16 cellular contexts compared by ENCODE assay signal in the genomic region with DNA sequence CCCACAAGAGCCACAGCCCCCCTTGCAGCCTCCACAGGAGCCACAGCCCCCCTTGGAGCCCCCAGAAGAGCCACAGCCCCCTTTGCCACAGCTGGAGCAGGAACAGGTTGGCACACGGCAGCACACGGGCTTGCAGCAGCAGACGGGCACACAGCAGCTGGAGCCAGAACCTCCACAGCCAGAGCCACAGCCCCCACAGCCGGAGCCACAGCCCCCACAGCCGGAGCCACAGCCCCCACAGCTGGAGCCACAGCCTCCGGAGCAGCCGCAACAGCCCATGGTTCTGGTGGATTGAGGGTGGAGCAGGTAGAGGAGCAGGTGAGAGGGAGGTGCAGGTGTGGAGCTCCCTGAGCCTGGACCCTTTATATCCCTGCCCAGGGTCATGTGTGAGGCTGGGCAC. TPM values are rescaled to one million over a fixed set of nuclear protein-coding genes. Genes with fewer than 3 reads are reported as not detected.
"Had no signal": no experiment of that assay in that cellular context is flagged by ENCODE, and none has a peak within 500 bp of the region (broad histone marks: within the 10 kb centered on the region; RNA-seq: fewer than 3 reads in every experiment).

A gene with protein sequence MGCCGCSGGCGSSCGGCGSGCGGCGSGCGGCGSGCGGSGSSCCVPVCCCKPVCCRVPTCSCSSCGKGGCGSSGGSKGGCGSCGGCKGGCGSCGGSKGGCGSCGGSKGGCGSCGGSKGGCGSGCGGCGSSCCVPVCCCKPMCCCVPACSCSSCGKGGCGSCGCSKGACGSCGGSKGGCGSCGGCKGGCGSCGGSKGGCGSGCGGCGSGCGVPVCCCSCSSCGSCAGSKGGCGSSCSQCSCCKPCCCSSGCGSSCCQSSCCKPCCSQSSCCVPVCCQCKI (minus strand): TSS at position 313 of the 400 bp plus-strand sequence. CDS start 34 bp downstream, at position 279.

RNA-seq across cellular contexts. Expression of the gene that starts here (rescaled TPM):
- total RNA-seq: activated B cell treated with CpG ODN at 0.5 μM for 24 hours; activated CD8-positive, alpha-beta T cell treated with anti-CD3 and anti-CD28 coated beads for 36 hours; activated naive CD4-positive, alpha-beta T cell treated with anti-CD3 and anti-CD28 coated beads for 36 hours; activated naive CD8-positive, alpha-beta T cell treated with anti-CD3 and anti-CD28 coated beads for 36 hours; activated T-helper 1 cell treated with anti-CD3 and anti-CD28 coated beads, Interleukin-12 subunit alpha, Interleukin-12 subunit beta, Interleukin-2, Interleukin-4 antibody, amounts not matched to agents 30 ng/mL and 10 ng/mL and 1 ng/mL, durations not matched to agents 14 hours and 24 hours and 36 hours; activated T-helper 2 cell treated with anti-CD3 and anti-CD28 coated beads, Interferon-gamma antibody, Interleukin-2, Interleukin-4, amounts not matched to agents 10 μg/mL and 5 μg/mL and 100 μg/mL, durations not matched to agents 14 hours and 24 hours and 36 hours; adrenal gland; aorta; body of pancreas; colonic mucosa; dermis microvascular lymphatic vessel endothelial cell; endodermal cell; esophagus muscularis mucosa; foreskin keratinocyte; gastrocnemius medialis; T-cell had no signal
